ENCODE assay signal across 22 cellular contexts in the genomic region with DNA sequence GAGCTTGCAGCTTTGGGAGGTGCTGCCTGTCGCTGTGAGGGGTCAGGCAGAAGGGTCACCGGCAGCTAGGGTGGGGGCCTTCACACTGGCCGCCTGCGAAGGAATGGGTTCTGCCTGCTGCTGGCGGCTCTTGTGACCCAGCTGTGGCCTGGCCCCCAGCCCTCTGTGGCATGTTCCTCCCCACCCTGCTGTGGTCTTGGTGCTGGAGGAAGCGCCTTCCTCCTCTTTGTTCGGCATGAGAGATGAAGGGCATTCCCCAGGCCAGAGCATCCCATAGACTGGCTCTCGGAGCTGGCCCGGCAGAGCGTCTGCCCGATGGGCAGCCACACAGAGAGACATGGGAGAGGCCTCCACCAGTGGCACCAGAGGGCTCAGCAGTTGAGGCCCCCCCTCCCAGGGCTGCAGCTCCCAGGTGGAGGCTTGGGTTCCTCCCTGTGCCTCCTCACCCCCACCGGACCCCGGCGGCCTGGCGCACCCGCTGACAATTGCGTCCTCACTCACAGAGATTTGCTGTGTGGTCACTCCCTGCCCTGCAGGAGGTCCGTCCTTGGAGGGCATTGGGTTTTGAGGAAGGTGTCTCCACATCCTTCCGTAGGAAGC.
DNase-seq lines count a peak whose midpoint lies in the region; ATAC-seq and TF ChIP-seq lines count a peak whose summit lies in the region.
"Had no signal": no experiment of that assay in that cellular context is flagged by ENCODE, and none has a peak within 500 bp of the region (broad histone marks: within the 10 kb centered on the region; RNA-seq: fewer than 3 reads in every experiment).

No MANE protein-coding gene starts in this region.

- no peaks in the 10 kb centered on the region for H3K9me3 ChIP-seq in right cardiac atrium (ENCODE audit: control insufficient read depth, low read length)
- H3K9me3 ChIP-seq in RWPE2 (ENCODE audit: severe bottlenecking) = no peaks in the 10 kb centered on the region
- H3K9me3 ChIP-seq in lower lobe of right lung = no peaks in the 10 kb centered on the region
- no peaks in the 10 kb centered on the region for H3K9me3 ChIP-seq in osteoblast (ENCODE audit: low read depth, low read length)
- H3K9me3 ChIP-seq in suprapubic skin = no peaks in the 10 kb centered on the region
- H3K9me3 ChIP-seq: BE2C; BLaER1 treated with 17β-estradiol and CSF1 and Interleukin-3, amounts not matched to agents 10 nM and 100 nM had no signal

- WGBS in right cardiac atrium = 84% methylated on average over 19 of the region's 19 CpGs
- WGBS in suprapubic skin = 97% methylated on average over 8 of the region's 19 CpGs

- H3K36me3 ChIP-seq in RWPE2 (ENCODE audit: low read depth) = no peaks in the 10 kb centered on the region; the same call in 1 of the 2 replicates
- H3K36me3 ChIP-seq in lower lobe of right lung = no peaks in the 10 kb centered on the region
- H3K36me3 ChIP-seq in osteoblast (ENCODE audit: insufficient read depth, low read length) = no peaks in the 10 kb centered on the region
- no peaks in the 10 kb centered on the region for H3K36me3 ChIP-seq in suprapubic skin

- no peaks in the 10 kb centered on the region for H3K79me2 ChIP-seq in osteoblast (ENCODE audit: insufficient read depth, low read length)

- H3K27ac ChIP-seq in right cardiac atrium (ENCODE audit: low read length) (no peak overlapping the region), RWPE2 (ENCODE audit: poor library complexity, severe bottlenecking) (no peak overlapping the region), lower lobe of right lung (no peak overlapping the region), osteoblast (ENCODE audit: low read depth, low read length) (no peak overlapping the region), suprapubic skin (no peak overlapping the region)
- H3K27ac ChIP-seq: 22Rv1; BLaER1 treated with 17β-estradiol and CSF1 and Interleukin-3, amounts not matched to agents 10 nM and 100 nM had no signal

- intact Hi-C loops in Right ventricle myocardium superior (cut with DNase I) = no loop called here
- intact Hi-C loops in right cardiac atrium (cut with DNase I) = no loop called here
- intact Hi-C loops in lower lobe of right lung (cut with DNase I) = no loop called here

- TF ChIP-seq CTCF in RWPE2 (IDR thresholded peaks at IDR 0.05; ENCODE audit: poor library complexity, severe bottlenecking) (no peak), lower lobe of right lung (IDR thresholded peaks at IDR 0.05) (no peak), osteoblast (IDR thresholded peaks at IDR 0.05; ENCODE audit: extremely low read depth, low read depth, low read length) (no peak), suprapubic skin (IDR thresholded peaks at IDR 0.05) (no peak)

- H3K27me3 ChIP-seq in right cardiac atrium (ENCODE audit: control insufficient read depth, insufficient read depth) (no peaks in the 10 kb centered on the region), RWPE2 (ENCODE audit: insufficient read depth, poor library complexity, severe bottlenecking) (no peaks in the 10 kb centered on the region), lower lobe of right lung (ENCODE audit: low read depth) (peaks cover 14% of the 10 kb centered on the region), osteoblast (ENCODE audit: insufficient read depth, low read length) (no peaks in the 10 kb centered on the region), suprapubic skin (peaks cover 16% of the 10 kb centered on the region)
- H3K27me3 ChIP-seq: BE2C; BLaER1 treated with 17β-estradiol and CSF1 and Interleukin-3, amounts not matched to agents 10 nM and 100 nM had no signal

- TF ChIP-seq POLR2A in suprapubic skin (IDR thresholded peaks at IDR 0.05) = no peak

- DNase-seq in Right ventricle myocardium superior (peak; percentile 37), right cardiac atrium (no peak), RWPE2 (ENCODE audit: low spot score) (peak; percentile 63), lower lobe of right lung (peak; percentile 35), osteoblast (ENCODE audit: insufficient read length, low spot score, missing footprints) (peak; percentile 64), suprapubic skin (ENCODE audit: low spot score in 2 of 2) (no peak)
- no peak for DNase-seq in central memory CD4-positive, alpha-beta T cell
- DNase-seq: ACHN; AML-193; BE2C; CD8-positive, alpha-beta memory T cell; DMS 273 treated with DMSO at 0.1 percent for 48 hours; DMS79; EL; GDM1; H9 had no signal

- no peaks in the 10 kb centered on the region for H4K20me1 ChIP-seq in osteoblast (ENCODE audit: insufficient read depth, low read length)

- TF ChIP-seq EP300 in suprapubic skin (IDR thresholded peaks at IDR 0.05) = no peak

- no peak overlapping the region for H3K4me3 ChIP-seq in right cardiac atrium (ENCODE audit: low read length)
- H3K4me3 ChIP-seq in RWPE2 (ENCODE audit: severe bottlenecking) = no peak overlapping the region
- no peak overlapping the region for H3K4me3 ChIP-seq in lower lobe of right lung
- H3K4me3 ChIP-seq in osteoblast (ENCODE audit: insufficient read depth, low read length) = no peak overlapping the region
- no peak overlapping the region for H3K4me3 ChIP-seq in suprapubic skin
- H3K4me3 ChIP-seq: BLaER1 treated with 17β-estradiol and CSF1 and Interleukin-3, amounts not matched to agents 10 nM and 100 nM; GM12878; GM23338 had no signal

- no peak overlapping the region for H2AFZ ChIP-seq in osteoblast (ENCODE audit: low read length)
- H2AFZ ChIP-seq: GM23338 had no signal

- H3K4me2 ChIP-seq in osteoblast (ENCODE audit: insufficient read depth, low read length) = no peak overlapping the region
- H3K4me2 ChIP-seq: BLaER1 treated with 17β-estradiol and CSF1 and Interleukin-3, amounts not matched to agents 10 nM and 100 nM; GM23338 had no signal

- ATAC-seq in Right ventricle myocardium superior (ENCODE audit: poor library complexity) = no peak
- no peak for ATAC-seq in right cardiac atrium
- ATAC-seq in RWPE2 (ENCODE audit: low read depth) = no peak
- ATAC-seq in lower lobe of right lung = no peak
- no peak for ATAC-seq in GM18517 (IDR thresholded peaks at IDR 0.05; ENCODE audit: unreplicated experiment)
- ATAC-seq: GM12878, GM23338, HCT116 had no signal

- H3K4me1 ChIP-seq in right cardiac atrium (ENCODE audit: control insufficient read depth, insufficient read depth, low read length) (no peaks in the 10 kb centered on the region), RWPE2 (ENCODE audit: insufficient read depth, poor library complexity, severe bottlenecking) (no peaks in the 10 kb centered on the region), lower lobe of right lung (peaks cover 7% of the 10 kb centered on the region), osteoblast (ENCODE audit: insufficient read depth, low read length) (no peaks in the 10 kb centered on the region), suprapubic skin (peaks cover 7% of the 10 kb centered on the region)
- H3K4me1 ChIP-seq: BE2C had no signal

Comparison
In these comparisons a context has a peak if more than half of its experiments do, and no peak if none do; other contexts are left out.
1. DNase-seq: peak in Right ventricle myocardium superior (single experiment), RWPE2 (single experiment), lower lobe of right lung (single experiment) and osteoblast (single experiment); none in right cardiac atrium (0 of 3), central memory CD4-positive, alpha-beta T cell (single experiment) and suprapubic skin (0 of 2).